In the genomic region with DNA sequence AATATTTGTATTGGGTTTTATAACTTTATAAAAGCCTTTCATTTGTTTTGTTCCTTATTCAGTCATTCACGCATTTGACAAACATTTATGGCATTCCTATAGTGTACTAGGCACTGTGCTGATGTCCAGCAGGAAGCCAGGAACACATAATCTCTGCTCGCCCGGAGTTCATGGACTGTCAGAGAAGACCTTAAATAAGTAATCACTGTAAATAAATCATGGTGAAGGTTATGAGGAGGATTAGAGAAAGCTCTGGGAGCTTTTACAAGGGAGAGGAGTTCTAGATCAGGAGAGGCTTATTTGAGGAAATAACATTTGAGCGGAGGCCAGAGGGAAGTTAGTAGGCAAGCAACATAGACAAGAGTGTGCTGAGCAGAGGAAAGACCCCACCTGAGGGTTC, we compare ENCODE assay signal across 18 cellular contexts. TPM values are rescaled to one million over a fixed set of nuclear protein-coding genes. Genes with fewer than 3 reads are reported as not detected.
DNase-seq lines count a peak whose midpoint lies in the region; ATAC-seq and TF ChIP-seq lines count a peak whose summit lies in the region.
"Had no signal": no experiment of that assay in that cellular context is flagged by ENCODE, and none has a peak within 500 bp of the region (broad histone marks: within the 10 kb centered on the region; RNA-seq: fewer than 3 reads in every experiment).

No MANE protein-coding gene starts in this region.

- H3K27me3 ChIP-seq in esophagus squamous epithelium (no peaks in the 10 kb centered on the region), smooth muscle cell (ENCODE audit: low read depth) (no peaks in the 10 kb centered on the region)

- no peak for ATAC-seq in GM19397 (IDR thresholded peaks at IDR 0.05; ENCODE audit: unreplicated experiment)
- ATAC-seq in HG03175 (IDR thresholded peaks at IDR 0.05; ENCODE audit: unreplicated experiment): no peak
- ATAC-seq: Right ventricle myocardium inferior had no signal

- H3K27ac ChIP-seq in HEK293 (ENCODE audit: extremely low read depth, low read depth, low read length): no peak overlapping the region
- H3K27ac ChIP-seq in esophagus squamous epithelium: peak overlapping the region; percentile 12 to 96 (median 88)
- H3K27ac ChIP-seq in smooth muscle cell (ENCODE audit: low read depth): peak overlapping the region; percentile 50

- WGBS in esophagus squamous epithelium, 2 donors: 63 to 84% methylated on average over 4 of the region's 4 CpGs
- 45% methylated on average over 4 of the region's 4 CpGs for WGBS in smooth muscle cell (ENCODE audit: low lambda C conversion rate)

- H3K36me3 ChIP-seq in HEK293 (ENCODE audit: control insufficient read depth in 2 of 2, insufficient read depth in 1 of 2, low read length in 2 of 2): peaks cover 4 to 16% of the 10 kb centered on the region in 2 experiments
- H3K36me3 ChIP-seq in esophagus squamous epithelium: peaks cover 0 to 5% (median 0%) of the 10 kb centered on the region in 3 donors
- H3K36me3 ChIP-seq in smooth muscle cell (ENCODE audit: low read depth): no peaks in the 10 kb centered on the region

- H4K20me1 ChIP-seq in smooth muscle cell (ENCODE audit: low read depth): peaks cover 22% of the 10 kb centered on the region

- TF ChIP-seq CTCF in HEK293 (tag by site-specific recombination; IDR thresholded peaks at IDR 0.05): no peak
- no peak for TF ChIP-seq CTCF in esophagus squamous epithelium (IDR thresholded peaks at IDR 0.05)
- no peak for TF ChIP-seq CTCF in smooth muscle cell (IDR thresholded peaks at IDR 0.05; ENCODE audit: borderline replicate concordance, insufficient read depth, poor library complexity, severe bottlenecking)

- peaks cover 14% of the 10 kb centered on the region for H3F3A ChIP-seq in smooth muscle cell (ENCODE audit: low read depth)

- no peak overlapping the region for H3K9ac ChIP-seq in smooth muscle cell (ENCODE audit: low read depth)

- peak overlapping the region; percentile 12 for H3K4me2 ChIP-seq in smooth muscle cell

- CTCF ChIA-PET in HEK293 (lab: Yijun Ruan, JAX): interaction anchor here (0.8 kb wide), 1 partner anchor 78 kb away, joined by 4 read pairs; a partner anchor contains a TSS

- intact Hi-C loops in esophagus squamous epithelium (cut with DNase I): no loop called here

- peak; percentile 28 for DNase-seq in NCI-H82 (lab: John Stamatoyannopoulos, UW)
- DNase-seq in esophagus squamous epithelium (lab: John Stamatoyannopoulos, UW): no peak
- DNase-seq in smooth muscle cell (lab: John Stamatoyannopoulos, UW; ENCODE audit: unreplicated experiment): no peak
- no peak for DNase-seq in activated CD4-positive, alpha-beta T cell treated with anti-CD3 and anti-CD28 coated beads, Interleukin-2, amount 50 U/mL, for 1 hour
- DNase-seq: AML-193, COR-L47, DMS 273 treated with DMSO at 0.1 percent for 48 hours, DND-41, H9, NCI-H1417, NCI-H2029 had no signal

- H3K4me3 ChIP-seq in HEK293 (ENCODE audit: low read depth, low read length) (no peak overlapping the region), esophagus squamous epithelium (no peak overlapping the region), smooth muscle cell (no peak overlapping the region)

- H3K79me2 ChIP-seq in smooth muscle cell (ENCODE audit: low read depth): peaks cover 26% of the 10 kb centered on the region

- H3K4me1 ChIP-seq in HEK293 (ENCODE audit: control insufficient read depth, insufficient read depth, low read length) (peaks cover 5% of the 10 kb centered on the region; the same call in 1 of the 2 replicates), esophagus squamous epithelium (peaks cover 0 to 33% (median 8%) of the 10 kb centered on the region in 3 donors), smooth muscle cell (ENCODE audit: low read depth) (peaks cover 21% of the 10 kb centered on the region)

- peak overlapping the region; percentile 60 for H2AFZ ChIP-seq in smooth muscle cell (ENCODE audit: low read depth)

- POLR2A ChIA-PET in HEK293 (lab: Yijun Ruan, JAX): no interaction called here

- no peak for TF ChIP-seq POLR2A in esophagus squamous epithelium (IDR thresholded peaks at IDR 0.05)

- H3K9me3 ChIP-seq in HEK293 (ENCODE audit: control insufficient read depth, insufficient read depth, low read depth, low read length): no peaks in the 10 kb centered on the region
- no peaks in the 10 kb centered on the region for H3K9me3 ChIP-seq in esophagus squamous epithelium
- no peaks in the 10 kb centered on the region for H3K9me3 ChIP-seq in smooth muscle cell (replicated peaks; ENCODE audit: low read depth)

TF ChIP-seq in HEK293, 187 proteins besides CTCF, POLR2A, EP300 and RAD21:
- TF ChIP-seq ZNF341 (tag by site-specific recombination; IDR thresholded peaks at IDR 0.05; ENCODE audit: low read depth) (no peak), HOXA7 (CRISPR knock-in tag; IDR thresholded peaks at IDR 0.05; ENCODE audit: borderline replicate concordance) (no peak), ZNF830 (tag by site-specific recombination; IDR thresholded peaks at IDR 0.05; ENCODE audit: low read depth) (no peak), PRDM1 (tag by site-specific recombination; IDR thresholded peaks at IDR 0.05) (0 out of 2 replicates have a peak, but pooled peaks have one; percentile 20), ZNF202 (tag by site-specific recombination; IDR thresholded peaks at IDR 0.05; ENCODE audit: borderline replicate concordance) (no peak)

RNA-seq across cellular contexts. Expression of a gene that starts 1.4 kb away (rescaled TPM):
- total RNA-seq in esophagus squamous epithelium (10 to 100 TPM; 35.6 to 74.6 (median 48.0) TPM), smooth muscle cell (104 and 121 TPM in 2 replicates)
- polyA plus RNA-seq in smooth muscle cell: 106 and 116 TPM in 2 replicates

RNA-seq across cellular contexts. Expression of a gene that starts 4.7 kb away (rescaled TPM):
- total RNA-seq in esophagus squamous epithelium (10 to 100 TPM in 3 of 4 donors, 1 to 10 TPM in 1; 4.0 to 35.3 (median 29.4) TPM), smooth muscle cell (0.09 and 1.9 TPM in 2 replicates)
- 0.30 TPM in 1 of 2 replicates, not detected in the other for polyA plus RNA-seq in smooth muscle cell
- total RNA-seq: G401, NCI-H460, OCI-LY7, Right ventricle myocardium inferior had no signal

RNA-seq across cellular contexts. Expression of a gene that starts 22.6 kb away (rescaled TPM):
- total RNA-seq in esophagus squamous epithelium (10 to 100 TPM; 41.3 to 57.7 (median 52.3) TPM), smooth muscle cell (32.9 and 33.0 TPM in 2 replicates)
- polyA plus RNA-seq in smooth muscle cell: 106 and 113 TPM in 2 replicates
